In the genomic region with DNA sequence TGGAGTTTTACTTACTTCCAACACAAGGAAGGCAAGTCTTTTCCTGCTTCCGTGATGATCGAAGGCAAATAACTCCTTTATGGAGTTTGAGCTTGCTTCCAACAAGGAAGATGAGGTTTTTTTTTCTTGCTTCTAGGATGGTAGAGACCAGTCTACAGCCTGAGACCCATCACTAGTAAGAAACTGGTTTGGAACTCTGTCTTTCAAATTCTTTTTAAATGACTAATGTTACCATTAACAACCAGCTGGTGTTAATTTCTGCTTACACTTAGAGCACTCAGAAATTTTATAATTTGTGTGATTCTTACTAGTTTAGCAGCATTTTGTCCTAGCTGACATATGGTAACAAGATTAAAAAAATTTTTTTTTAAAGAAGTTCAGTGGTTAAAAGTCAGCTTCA, we compare ENCODE assay signal across 28 cellular contexts. TPM values are rescaled to one million over a fixed set of nuclear protein-coding genes. Genes with fewer than 3 reads are reported as not detected.
DNase-seq lines count a peak whose midpoint lies in the region; TF ChIP-seq lines count a peak whose summit lies in the region.
"Had no signal": no experiment of that assay in that cellular context is flagged by ENCODE, and none has a peak within 500 bp of the region (broad histone marks: within the 10 kb centered on the region; RNA-seq: fewer than 3 reads in every experiment).

No MANE protein-coding gene starts in this region.

- H2AFZ ChIP-seq in mesenchymal stem cell (ENCODE audit: low read depth, low read length): no peak overlapping the region
- H2AFZ ChIP-seq: hepatocyte, PC-9 had no signal

- no peaks in the 10 kb centered on the region for H3K9me3 ChIP-seq in mesenchymal stem cell (ENCODE audit: control insufficient read depth, low read length)
- H3K9me3 ChIP-seq: BLaER1, Caco-2, colonic mucosa, psoas muscle, thyroid gland had no signal

- no peak overlapping the region for H3K23ac ChIP-seq in mesenchymal stem cell (ENCODE audit: low read length in 2 of 2)

- H3K9ac ChIP-seq in mesenchymal stem cell (ENCODE audit: low read length): no peak overlapping the region
- H3K9ac ChIP-seq: BLaER1 had no signal

- H2BK15ac ChIP-seq in mesenchymal stem cell (ENCODE audit: low read depth, poor library complexity, severe bottlenecking): no peak overlapping the region

- no peak overlapping the region for H3K18ac ChIP-seq in mesenchymal stem cell (ENCODE audit: low read depth in 1 of 2, low read length in 2 of 2)

- peaks cover 0 to 7% of the 10 kb centered on the region in 2 experiments for H3K36me3 ChIP-seq in mesenchymal stem cell (ENCODE audit: control insufficient read depth in 1 of 2, insufficient read depth in 2 of 2, low read depth in 1 of 2, low read length in 2 of 2)
- H3K36me3 ChIP-seq: BLaER1, colonic mucosa, thyroid gland had no signal

- no peak overlapping the region for H3K27ac ChIP-seq in mesenchymal stem cell (ENCODE audit: low read length, poor library complexity, severe bottlenecking)
- H3K27ac ChIP-seq: BLaER1, colonic mucosa, hepatocyte, PC-9, psoas muscle, thyroid gland, VCaP had no signal

- TF ChIP-seq CTCF in cardiac fibroblast (IDR thresholded peaks at IDR 0.05; ENCODE audit: low read depth, low read length): no peak

- H3K4ac ChIP-seq in mesenchymal stem cell (ENCODE audit: low read depth in 1 of 2, low read length in 2 of 2): no peak overlapping the region

- H3K27me3 ChIP-seq in mesenchymal stem cell (ENCODE audit: control insufficient read depth in 1 of 2, insufficient read depth in 1 of 2, low read length in 2 of 2): no peaks in the 10 kb centered on the region
- H3K27me3 ChIP-seq: BLaER1, colonic mucosa, hepatocyte, thyroid gland had no signal

- DNase-seq in AG20443 (ENCODE audit: low spot score) (peak; percentile 3), GM03348 (ENCODE audit: low spot score) (peak; percentile 4), cardiac fibroblast (ENCODE audit: low read depth in 2 of 2) (peak; percentile 13 to 16), mesenchymal stem cell (peak; percentile 21), AG08395 (ENCODE audit: low spot score) (no peak), DMS153 treated with DMSO at 0.1 percent for 48 hours (lab: John Stamatoyannopoulos, UW; ENCODE audit: unreplicated experiment) (no peak)
- DNase-seq in stimulated activated naive CD4-positive, alpha-beta T cell treated with Interleukin-2 at 50 U/mL for 16 hours (lab: John Stamatoyannopoulos, UW): no peak
- DNase-seq: activated CD4-positive, alpha-beta T cell treated with anti-CD3 and anti-CD28 coated beads, Interleukin-2, amount 10 ng/mL, durations not matched to agents 24 days and 14 days; activated naive CD4-positive, alpha-beta T cell treated with Interleukin-2 at 50 U/mL for 16 hours; Caco-2; colonic mucosa; DND-41; effector memory CD4-positive, alpha-beta T cell; foreskin melanocyte; immature natural killer cell; NCI-H1092; NCI-H187 treated with DMSO at 0.1 percent for 48 hours; NCI-H524; NK-92 treated with Interleukin-12 subunit alpha and Interleukin-12 subunit beta, amount 100 ng/mL, for 24 hours; PC-9; psoas muscle; SHP77; stimulated activated CD4-positive, alpha-beta T cell treated with anti-CD3 and anti-CD28 coated beads, Interleukin-15, amount 100 ng/mL, for 24 hours; stimulated activated naive CD8-positive, alpha-beta T cell treated with anti-CD3 and anti-CD28 coated beads, Interleukin-15, Interleukin-2, amounts not matched to agents 100 U/mL and 50 U/mL, for 24 hours; thyroid gland had no signal

- H3K79me1 ChIP-seq in mesenchymal stem cell (replicated peaks; ENCODE audit: low read length, poor library complexity, severe bottlenecking): no peaks in the 10 kb centered on the region

- no peak overlapping the region for H2BK5ac ChIP-seq in mesenchymal stem cell (ENCODE audit: low read depth, low read length, poor library complexity, severe bottlenecking)

- H3K14ac ChIP-seq in mesenchymal stem cell (ENCODE audit: low read length in 2 of 2): no peak overlapping the region

- no peak overlapping the region for H4K8ac ChIP-seq in mesenchymal stem cell (ENCODE audit: low read length)

- H3K4me2 ChIP-seq in mesenchymal stem cell (ENCODE audit: low read length, poor library complexity, severe bottlenecking): no peak overlapping the region
- H3K4me2 ChIP-seq: BLaER1, hepatocyte, PC-9 had no signal

- no peak overlapping the region for H2BK12ac ChIP-seq in mesenchymal stem cell (ENCODE audit: low read length in 2 of 2)

- H3K4me3 ChIP-seq in cardiac fibroblast (replicated peaks in 1 of 2; ENCODE audit: low read depth in 2 of 2, low read length in 2 of 2): no peak overlapping the region
- no peak overlapping the region for H3K4me3 ChIP-seq in mesenchymal stem cell (ENCODE audit: insufficient read depth in 1 of 2, low read depth in 1 of 2, low read length in 2 of 2)
- H3K4me3 ChIP-seq: BLaER1, colonic mucosa, hepatocyte, PC-9, psoas muscle, thyroid gland had no signal

- no peak overlapping the region for H2AK5ac ChIP-seq in mesenchymal stem cell (ENCODE audit: low read length, severe bottlenecking)

- no CpG with 5 or more reads among the region's 2 CpGs for WGBS in mesenchymal stem cell

- H2BK120ac ChIP-seq in mesenchymal stem cell (ENCODE audit: low read depth, low read length): no peak overlapping the region

- peaks cover 2% of the 10 kb centered on the region for H3K4me1 ChIP-seq in mesenchymal stem cell (ENCODE audit: control insufficient read depth, insufficient read depth, low read depth, low read length)
- H3K4me1 ChIP-seq: BLaER1, Caco-2, colonic mucosa, psoas muscle, thyroid gland had no signal

- H4K91ac ChIP-seq in mesenchymal stem cell (ENCODE audit: low read length): no peak overlapping the region

RNA-seq across cellular contexts. Expression of a gene that starts 19.5 kb away (rescaled TPM):
- polyA plus RNA-seq in mesenchymal stem cell (2013, experiment 1 of 2): 13.5 TPM
- polyA plus RNA-seq in mesenchymal stem cell (2013, experiment 2 of 2): 13.4 TPM
- polyA plus RNA-seq: hepatocyte, immature natural killer cell had no signal

Comparison
In these comparisons a context has a peak if more than half of its experiments do, and no peak if none do; other contexts are left out.
1. DNase-seq: peak in AG20443 (single experiment), GM03348 (single experiment), cardiac fibroblast (2 of 2) and mesenchymal stem cell (single experiment); none in AG08395 (single experiment), stimulated activated naive CD4-positive, alpha-beta T cell treated with Interleukin-2 at 50 U/mL for 16 hours (single experiment) and DMS153 treated with DMSO at 0.1 percent for 48 hours (single experiment).